ENCODE assay signal across 8 cellular contexts in the genomic region with DNA sequence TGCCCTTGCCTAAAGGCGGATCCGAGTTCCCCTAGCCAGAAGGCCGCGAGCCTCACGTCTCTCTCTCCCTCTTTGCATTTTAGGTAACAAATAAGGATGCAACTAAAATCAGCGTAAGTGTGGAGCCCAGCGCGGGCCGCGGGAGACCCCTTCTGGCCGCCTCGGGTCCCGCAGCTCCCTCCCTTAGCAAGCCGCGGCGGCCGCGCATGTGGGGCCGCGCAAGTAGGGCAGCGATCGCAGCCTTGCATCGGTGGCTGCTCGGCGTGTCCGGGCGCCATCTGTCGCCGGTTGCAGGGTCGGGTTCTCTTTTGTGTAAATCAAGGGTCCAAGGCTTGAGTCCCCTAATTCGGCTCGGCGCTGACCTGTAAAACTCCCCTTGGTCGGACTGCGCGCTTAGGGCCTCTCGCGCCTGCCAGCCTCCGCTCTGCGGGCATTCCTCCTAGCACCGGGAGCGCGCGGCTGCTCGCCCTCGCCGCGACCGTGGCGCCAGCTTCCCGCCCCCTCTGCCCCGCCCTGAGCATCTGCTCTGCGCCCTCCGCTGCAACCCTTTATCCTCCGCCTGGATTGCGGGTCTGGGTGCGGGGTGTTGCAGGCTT.
A peak's percentile ranks its signal among the peaks of the same experiment; 100 is the strongest.
DNase-seq lines count a peak whose midpoint lies in the region; TF ChIP-seq lines count a peak whose summit lies in the region.

No MANE protein-coding gene starts in this region.

- TF ChIP-seq CTCF in GM20000 (IDR thresholded peaks at IDR 0.05; ENCODE audit: extremely low read depth, missing control alignments), result peak; percentile 48

- DNase-seq in C1 segment of cervical spinal cord (lab: John Stamatoyannopoulos, UW) (peak in 12 of 14 donors; percentile 17 to 83 (median 50)), GM20000 (ENCODE audit: low spot score) (peak; percentile 92), NCI-H1436 (lab: John Stamatoyannopoulos, UW) (peak; percentile 73), medulla oblongata (ENCODE audit: extremely low spot score) (peak; percentile 79), HPDE6-E6E7 (ENCODE audit: extremely low spot score) (no peak)
- peak; percentile 25 for DNase-seq in activated CD4-positive, alpha-beta T cell treated with anti-CD3 and anti-CD28 coated beads, Interleukin-2, amount 50 U/mL, for 1 hour
- DNase-seq in effector CD4-positive, alpha-beta T cell, result peak; percentile 9
- peak; percentile 3 for DNase-seq in stimulated activated CD8-positive, alpha-beta memory T cell treated with anti-CD3 and anti-CD28 coated beads, Interleukin-15, amount 100 ng/mL, for 1 hour (ENCODE audit: low read depth)
